Comparison of ENCODE assay signal across 24 cellular contexts in genomic region chr12:120106151-120106550, GRCh38.
"Had no signal": no experiment of that assay in that cellular context is flagged by ENCODE, and none has a peak within 500 bp of the region (broad histone marks: within the 10 kb centered on the region; RNA-seq: fewer than 3 reads in every experiment).

No MANE protein-coding gene starts in this region.

- H3K27ac ChIP-seq: adrenal gland, gastrocnemius medialis, heart left ventricle, left lung, neural progenitor cell, ovary, tibial artery had no signal

- H3K4me3 ChIP-seq: adrenal gland, gastrocnemius medialis, heart left ventricle, left lung, neural progenitor cell, ovary, tibial artery had no signal

- H3K4me2 ChIP-seq: neural progenitor cell had no signal

- H3K27me3 Mint-ChIP-seq: activated naive CD4-positive, alpha-beta T cell treated with anti-CD3 and anti-CD28 coated beads, Interleukin-2, amount 50 U/mL, for 24 hours; T-cell had no signal

- H3K4me3 Mint-ChIP-seq: activated naive CD4-positive, alpha-beta T cell treated with anti-CD3 and anti-CD28 coated beads, Interleukin-2, amount 50 U/mL, for 24 hours; neural progenitor cell; T-cell had no signal

- ATAC-seq: activated CD4-positive, CD25-positive, alpha-beta regulatory T cell treated with anti-CD3 and anti-CD28 coated beads, Interleukin-2, amount 50 U/mL, for 24 hours; esophagus mucosa; gastrocnemius medialis; heart left ventricle; left lung; T-cell had no signal

- H3K9me3 ChIP-seq: adrenal gland, gastrocnemius medialis, heart left ventricle, left lung, ovary, tibial artery had no signal

- H3K36me3 ChIP-seq: neural progenitor cell, ovary had no signal

- H3K9ac ChIP-seq: neural progenitor cell had no signal

- H2AFZ ChIP-seq: neural progenitor cell had no signal

- DNase-seq: activated CD8-positive, alpha-beta memory T cell treated with anti-CD3 and anti-CD28 coated beads for 24 hours; activated CD8-positive, alpha-beta memory T cell treated with anti-CD3 and anti-CD28 coated beads, Interleukin-2, amount 50 U/mL, for 48 hours; activated gamma-delta T cell; adrenal gland; cerebellar nuclear complex; cortex of kidney; effector CD4-positive, alpha-beta T cell; gastrocnemius medialis; left lung; ovary; stimulated activated CD8-positive, alpha-beta memory T cell treated with anti-CD3 and anti-CD28 coated beads, Interleukin-4, amount 100 ng/mL, for 48 hours; stimulated activated naive CD4-positive, alpha-beta T cell; substantia nigra; T-cell; T1000; tibial artery had no signal

- H3K27ac Mint-ChIP-seq: activated naive CD4-positive, alpha-beta T cell treated with anti-CD3 and anti-CD28 coated beads, Interleukin-2, amount 50 U/mL, for 24 hours; neural progenitor cell had no signal

- FAIRE-seq: astrocyte, bronchial epithelial cell, urothelium cell line had no signal

- H3K9me3 Mint-ChIP-seq: activated naive CD4-positive, alpha-beta T cell treated with anti-CD3 and anti-CD28 coated beads, Interleukin-2, amount 50 U/mL, for 24 hours; neural progenitor cell; T-cell had no signal

- H3K27me3 ChIP-seq: adrenal gland, gastrocnemius medialis, heart left ventricle, left lung, neural progenitor cell, ovary, tibial artery had no signal
